8 cellular contexts compared by ENCODE assay signal in the genomic region with DNA sequence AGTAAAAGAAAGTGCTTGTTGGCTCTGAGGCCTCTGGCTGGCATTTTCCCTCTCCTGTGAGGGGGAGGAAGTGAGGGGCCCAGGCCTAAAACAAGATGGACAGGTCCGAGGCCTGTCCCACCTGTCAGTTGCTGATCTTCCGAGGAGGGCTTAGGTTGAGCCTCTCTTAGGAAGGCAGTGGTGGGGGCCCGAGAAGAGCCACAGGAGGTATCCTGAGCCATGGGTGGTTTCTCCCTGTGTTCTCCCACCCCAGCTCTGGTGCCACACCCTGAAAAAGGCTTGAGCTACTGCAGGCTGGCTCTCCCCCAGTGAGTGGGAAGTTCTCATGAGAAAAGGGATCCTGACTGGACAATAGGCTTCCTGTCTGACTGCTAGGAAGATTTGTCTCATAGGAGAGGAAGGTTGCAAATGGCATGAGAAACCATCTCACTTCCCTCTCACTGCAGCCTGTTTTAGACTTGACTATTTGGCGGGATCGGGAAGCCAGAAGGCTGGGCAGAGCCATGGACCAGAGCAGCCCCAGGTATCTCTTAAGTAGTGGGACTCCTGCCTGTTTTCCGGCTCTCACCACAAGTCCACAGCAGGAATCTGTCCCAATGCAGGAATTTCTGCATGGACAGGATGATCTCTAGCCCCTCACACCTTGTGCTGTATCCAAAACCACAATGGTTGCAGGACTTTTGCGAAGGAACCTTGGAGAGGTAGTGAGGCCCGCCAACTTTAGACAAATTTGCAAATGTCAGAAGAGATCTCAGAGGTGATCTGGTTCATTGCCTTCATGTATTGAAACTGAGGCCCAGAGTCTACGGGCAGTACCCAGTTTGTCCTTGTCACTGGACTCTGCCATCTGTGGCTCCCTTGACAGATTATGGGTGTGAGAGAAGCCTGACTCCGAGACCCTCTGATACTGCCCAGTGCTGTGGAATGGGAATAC.
DNase-seq lines count a peak whose midpoint lies in the region; ATAC-seq, FAIRE-seq and TF ChIP-seq lines count a peak whose summit lies in the region.

No MANE protein-coding gene starts in this region.

- peaks cover 83% of the 10 kb centered on the region for H3K4me1 Mint-ChIP-seq in activated naive CD4-positive, alpha-beta T cell treated with anti-CD3 and anti-CD28 coated beads for 36 hours (ENCODE audit: low read depth)

- H3K9me3 Mint-ChIP-seq in activated naive CD4-positive, alpha-beta T cell treated with anti-CD3 and anti-CD28 coated beads for 36 hours: no peaks in the 10 kb centered on the region

- TF ChIP-seq POLR2A in HepG2 (IDR thresholded peaks at IDR 0.05; ENCODE audit: insufficient read depth in 1 of 2, low read depth in 2 of 2, low read length in 2 of 2): no peak

- H3K36me3 ChIP-seq in HepG2 (replicated peaks in 1 of 2; ENCODE audit: control insufficient read depth in 1 of 2, insufficient read depth in 2 of 2, low read length in 2 of 2) (no peaks in the 10 kb centered on the region), upper lobe of right lung (no peaks in the 10 kb centered on the region)

- H3K9me3 ChIP-seq in HepG2 (ENCODE audit: low read length) (no peaks in the 10 kb centered on the region), upper lobe of right lung (no peaks in the 10 kb centered on the region)

- H4K20me1 ChIP-seq in HepG2 (ENCODE audit: insufficient read depth, low read length): no peaks in the 10 kb centered on the region

- peaks cover 16% of the 10 kb centered on the region for H3K36me3 Mint-ChIP-seq in activated naive CD4-positive, alpha-beta T cell treated with anti-CD3 and anti-CD28 coated beads for 36 hours (ENCODE audit: low read depth)

- H3K79me2 ChIP-seq in HepG2 (ENCODE audit: insufficient read depth, low read length): peaks cover 2% of the 10 kb centered on the region

- no TSS peak for BruUV-seq in HepG2 (replicated peaks; lab: Mats Ljungman, UMichigan)

- no peak for TF ChIP-seq EP300 in HepG2 (IDR thresholded peaks at IDR 0.05; ENCODE audit: low read depth in 2 of 2, low read length in 2 of 2)
- TF ChIP-seq EP300 in HepG2 (CRISPR knock-in tag; IDR thresholded peaks at IDR 0.05; ENCODE audit: borderline replicate concordance): no peak

- in situ Hi-C loops in HepG2 (cut with HindIII; ENCODE audit: extremely low pct_ligation_motif_present, low pct_unique_long_range_greater_than_20kb): no loop called here

- WGBS in adipose tissue, 3 donors: 57 to 72% (median 65%) methylated on average over 10 of the region's 10 CpGs
- 81% methylated on average over 7 of the region's 10 CpGs for WGBS in HepG2 (ENCODE audit: low lambda C conversion rate)

- no peak for TF ChIP-seq RAD21 in HepG2 (CRISPR knock-in tag; IDR thresholded peaks at IDR 0.05)

- H3K4me1 ChIP-seq in HepG2 (ENCODE audit: insufficient read depth, low read length): peaks cover 94% of the 10 kb centered on the region
- peaks cover 79% of the 10 kb centered on the region for H3K4me1 ChIP-seq in upper lobe of right lung

- H3K27ac ChIP-seq in adipose tissue (ENCODE audit: low read depth, low read length) (peak overlapping the region; percentile 58), HepG2 (ENCODE audit: extremely low read length, insufficient read depth, low read length) (peak overlapping the region; percentile 86), upper lobe of right lung (peak overlapping the region; percentile 74)

- H3K4me2 ChIP-seq in HepG2 (ENCODE audit: low read depth, low read length): peak overlapping the region; percentile 59

- no peak for DNase-seq in activated naive CD4-positive, alpha-beta T cell treated with anti-CD3 and anti-CD28 coated beads for 36 hours
- DNase-seq in activated naive CD4-positive, alpha-beta T cell treated with anti-CD3 and anti-CD28 coated beads, Interleukin-2, amount 50 U/mL, for 16 hours: no peak
- DNase-seq in HepG2 (ENCODE audit: low spot score): no peak
- no peak for DNase-seq in upper lobe of right lung
- DNase-seq in NCI-H1694 treated with DMSO at 0.1 percent for 48 hours (lab: John Stamatoyannopoulos, UW): no peak
- no peak for DNase-seq in COLO668 (lab: John Stamatoyannopoulos, UW; ENCODE audit: unreplicated experiment)

- H3K27ac Mint-ChIP-seq in activated naive CD4-positive, alpha-beta T cell treated with anti-CD3 and anti-CD28 coated beads for 36 hours: peak overlapping the region; percentile 7

- TF ChIP-seq CTCF in HepG2 (CRISPR knock-in tag; IDR thresholded peaks at IDR 0.05) (no peak), upper lobe of right lung (IDR thresholded peaks at IDR 0.05) (no peak)

- H3K4me3 ChIP-seq in HepG2 (replicated peaks in 1 of 3; ENCODE audit: insufficient read depth in 1 of 3, low read depth in 2 of 3, low read length in 3 of 3): no peak overlapping the region
- no peak overlapping the region for H3K4me3 ChIP-seq in upper lobe of right lung

- peak overlapping the region; percentile 57 for H3K9ac ChIP-seq in HepG2 (ENCODE audit: insufficient read depth, low read depth, low read length)

- no peak for FAIRE-seq in HepG2 (lab: Jason Lieb, UNC)

- no peak overlapping the region for H2AFZ ChIP-seq in HepG2 (ENCODE audit: low read length)

- no peak overlapping the region for H3K4me3 Mint-ChIP-seq in activated naive CD4-positive, alpha-beta T cell treated with anti-CD3 and anti-CD28 coated beads for 36 hours

- no peaks in the 10 kb centered on the region for H3K27me3 Mint-ChIP-seq in activated naive CD4-positive, alpha-beta T cell treated with anti-CD3 and anti-CD28 coated beads for 36 hours (ENCODE audit: low read depth)

- ATAC-seq in HepG2: peak; percentile 5; the same call in 2 of the 3 replicates
- ATAC-seq in upper lobe of right lung: peak; percentile 72
- ATAC-seq in HG03159 (IDR thresholded peaks at IDR 0.05; ENCODE audit: unreplicated experiment): no peak

- H3K27me3 ChIP-seq in HepG2 (ENCODE audit: control insufficient read depth in 1 of 2, insufficient read depth in 2 of 2, low read length in 2 of 2): no peaks in the 10 kb centered on the region
- no peaks in the 10 kb centered on the region for H3K27me3 ChIP-seq in upper lobe of right lung

- POLR2A ChIA-PET in HepG2 (lab: Yijun Ruan, JAX): interaction anchor here (0.7 to 1.7 kb wide), 5 partner anchors 9 to 84 kb away, joined by 3 to 7 read pairs (median 3); partner anchors contain the start of gene SUSD6

- CTCF ChIA-PET in activated naive CD4-positive, alpha-beta T cell treated with anti-CD3 and anti-CD28 coated beads for 36 hours (lab: Charles Lee): no interaction called here
- CTCF ChIA-PET in HepG2 (lab: Yijun Ruan, JAX; ENCODE audit: low intra/inter-chr PET ratio, low total read pairs): no interaction called here

- intact Hi-C loops in activated naive CD4-positive, alpha-beta T cell treated with anti-CD3 and anti-CD28 coated beads for 36 hours (cut with micrococcal nuclease): no loop called here
- intact Hi-C loops in HepG2 (cut with micrococcal nuclease; ENCODE audit: unreplicated experiment): no loop called here
- intact Hi-C loops in upper lobe of right lung (cut with DNase I): no loop called here

TF ChIP-seq in HepG2, 621 proteins besides CTCF, POLR2A, EP300 and RAD21 (continues in another document):
- TF ChIP-seq KAT7 (CRISPR knock-in tag; IDR thresholded peaks at IDR 0.05; ENCODE audit: borderline replicate concordance): no peak; the same call in 1 of the 2 replicates
- TF ChIP-seq PHF20 (CRISPR knock-in tag; IDR thresholded peaks at IDR 0.05): no peak
- no peak for TF ChIP-seq KMT2B (CRISPR knock-in tag; IDR thresholded peaks at IDR 0.05)
- no peak for TF ChIP-seq PPARG (CRISPR knock-in tag; conservative IDR thresholded peaks at IDR 0.05)
- no peak for TF ChIP-seq ZNF564 (CRISPR knock-in tag; IDR thresholded peaks at IDR 0.05)
- TF ChIP-seq ZNF256 (CRISPR knock-in tag; conservative IDR thresholded peaks at IDR 0.05): no peak
- TF ChIP-seq ZNF274 (CRISPR knock-in tag; IDR thresholded peaks at IDR 0.05): no peak
- no peak for TF ChIP-seq CHD4 (IDR thresholded peaks at IDR 0.05; ENCODE audit: borderline replicate concordance, low read length)
- TF ChIP-seq, protein P1, sequence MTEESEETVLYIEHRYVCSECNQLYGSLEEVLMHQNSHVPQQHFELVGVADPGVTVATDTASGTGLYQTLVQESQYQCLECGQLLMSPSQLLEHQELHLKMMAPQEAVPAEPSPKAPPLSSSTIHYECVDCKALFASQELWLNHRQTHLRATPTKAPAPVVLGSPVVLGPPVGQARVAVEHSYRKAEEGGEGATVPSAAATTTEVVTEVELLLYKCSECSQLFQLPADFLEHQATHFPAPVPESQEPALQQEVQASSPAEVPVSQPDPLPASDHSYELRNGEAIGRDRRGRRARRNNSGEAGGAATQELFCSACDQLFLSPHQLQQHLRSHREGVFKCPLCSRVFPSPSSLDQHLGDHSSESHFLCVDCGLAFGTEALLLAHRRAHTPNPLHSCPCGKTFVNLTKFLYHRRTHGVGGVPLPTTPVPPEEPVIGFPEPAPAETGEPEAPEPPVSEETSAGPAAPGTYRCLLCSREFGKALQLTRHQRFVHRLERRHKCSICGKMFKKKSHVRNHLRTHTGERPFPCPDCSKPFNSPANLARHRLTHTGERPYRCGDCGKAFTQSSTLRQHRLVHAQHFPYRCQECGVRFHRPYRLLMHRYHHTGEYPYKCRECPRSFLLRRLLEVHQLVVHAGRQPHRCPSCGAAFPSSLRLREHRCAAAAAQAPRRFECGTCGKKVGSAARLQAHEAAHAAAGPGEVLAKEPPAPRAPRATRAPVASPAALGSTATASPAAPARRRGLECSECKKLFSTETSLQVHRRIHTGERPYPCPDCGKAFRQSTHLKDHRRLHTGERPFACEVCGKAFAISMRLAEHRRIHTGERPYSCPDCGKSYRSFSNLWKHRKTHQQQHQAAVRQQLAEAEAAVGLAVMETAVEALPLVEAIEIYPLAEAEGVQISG (CRISPR knock-in tag; IDR thresholded peaks at IDR 0.05): peak; percentile 5; the same call in 1 of the 2 replicates
- no peak for TF ChIP-seq ARID2 (CRISPR knock-in tag; IDR thresholded peaks at IDR 0.05; ENCODE audit: borderline replicate concordance)
- TF ChIP-seq PRPF4 (IDR thresholded peaks at IDR 0.05; ENCODE audit: low read depth, low read length, poor library complexity, severe bottlenecking): no peak
- TF ChIP-seq ZBTB38 (CRISPR knock-in tag; IDR thresholded peaks at IDR 0.05): no peak
- no peak for TF ChIP-seq PHB2 (IDR thresholded peaks at IDR 0.05; ENCODE audit: partially characterized antibody)
- TF ChIP-seq ZSCAN21 (CRISPR knock-in tag; IDR thresholded peaks at IDR 0.05; ENCODE audit: borderline replicate concordance): no peak
- TF ChIP-seq ZBTB8A (CRISPR knock-in tag; IDR thresholded peaks at IDR 0.05; ENCODE audit: borderline replicate concordance, low read depth): no peak
- no peak for TF ChIP-seq ZC3H13 (CRISPR knock-in tag; IDR thresholded peaks at IDR 0.05)
- TF ChIP-seq NCOA2 (CRISPR knock-in tag; IDR thresholded peaks at IDR 0.05): no peak
- TF ChIP-seq ZNF335 (CRISPR knock-in tag; IDR thresholded peaks at IDR 0.05): no peak
